In genomic region chr1:8571200-8571984, GRCh38 we compare ENCODE assay signal across 10 cellular contexts.
DNase-seq lines count a peak whose midpoint lies in the region; ATAC-seq and TF ChIP-seq lines count a peak whose summit lies in the region.
"Had no signal": no experiment of that assay in that cellular context is flagged by ENCODE, and none has a peak within 500 bp of the region (broad histone marks: within the 10 kb centered on the region; RNA-seq: fewer than 3 reads in every experiment).

No MANE protein-coding gene starts in this region.

- peak; percentile 10 for TF ChIP-seq CTCF in activated CD8-positive, alpha-beta T cell treated with anti-CD3 and anti-CD28 coated beads for 36 hours (IDR thresholded peaks at IDR 0.05)
- TF ChIP-seq CTCF in astrocyte of the cerebellum (IDR thresholded peaks at IDR 0.05; ENCODE audit: low read depth, low read length, missing control alignments) (peak; percentile 54), uterus (IDR thresholded peaks at IDR 0.05) (peak; percentile 49 to 68 (median 60))

- ATAC-seq in activated CD8-positive, alpha-beta T cell treated with anti-CD3 and anti-CD28 coated beads for 36 hours = no peak
- ATAC-seq in activated CD8-positive, alpha-beta T cell treated with anti-CD3 and anti-CD28 coated beads, Interleukin-2, amount 10 ng/mL, durations not matched to agents 7 days and 5 days = no peak
- ATAC-seq in HG02571 (IDR thresholded peaks at IDR 0.05; ENCODE audit: unreplicated experiment) = no peak
- ATAC-seq in HG02970 (IDR thresholded peaks at IDR 0.05; ENCODE audit: low FRiP score, unreplicated experiment) = no peak

- in situ Hi-C loops in astrocyte of the cerebellum (cut with HindIII; ENCODE audit: low sequenced_read_pairs) = no loop called here

- no peak overlapping the region for H3K4me3 Mint-ChIP-seq in activated CD8-positive, alpha-beta T cell treated with anti-CD3 and anti-CD28 coated beads for 36 hours
- no peak overlapping the region for H3K4me3 Mint-ChIP-seq in activated CD8-positive, alpha-beta T cell treated with anti-CD3 and anti-CD28 coated beads, Interleukin-2, amount 10 ng/mL, durations not matched to agents 7 days and 5 days

- H3K4me1 Mint-ChIP-seq in activated CD8-positive, alpha-beta T cell treated with anti-CD3 and anti-CD28 coated beads for 36 hours (ENCODE audit: low read depth) = peaks cover 5% of the 10 kb centered on the region
- no peaks in the 10 kb centered on the region for H3K4me1 Mint-ChIP-seq in activated CD8-positive, alpha-beta T cell treated with anti-CD3 and anti-CD28 coated beads, Interleukin-2, amount 10 ng/mL, durations not matched to agents 7 days and 5 days (ENCODE audit: low read depth)

- H3K9me3 Mint-ChIP-seq in activated CD8-positive, alpha-beta T cell treated with anti-CD3 and anti-CD28 coated beads for 36 hours = no peaks in the 10 kb centered on the region
- H3K9me3 Mint-ChIP-seq in activated CD8-positive, alpha-beta T cell treated with anti-CD3 and anti-CD28 coated beads, Interleukin-2, amount 10 ng/mL, durations not matched to agents 7 days and 5 days (ENCODE audit: insufficient read depth) = no peaks in the 10 kb centered on the region

- H3K27ac ChIP-seq in uterus = peak overlapping the region; percentile 57 to 82
- H3K27ac ChIP-seq: HL-60 had no signal

- intact Hi-C loops in activated CD8-positive, alpha-beta T cell treated with anti-CD3 and anti-CD28 coated beads for 36 hours (cut with micrococcal nuclease) = no loop called here
- intact Hi-C loops in uterus (cut with DNase I; ENCODE audit: low total_unique reads) = no loop called here

- no peak for TF ChIP-seq POLR2A in uterus (IDR thresholded peaks at IDR 0.05)

- peaks cover 0 to 5% of the 10 kb centered on the region in 2 donors for H3K4me1 ChIP-seq in uterus

- H3K4me3 ChIP-seq in astrocyte of the cerebellum (ENCODE audit: low read depth, low read length) (no peak overlapping the region), uterus (no peak overlapping the region)

- POLR2A ChIA-PET in activated CD8-positive, alpha-beta T cell treated with anti-CD3 and anti-CD28 coated beads for 36 hours (lab: Charles Lee) = interaction anchor here (2.2 kb wide), 1 partner anchor 132 kb away, joined by 5 read pairs; no protein-coding TSS in a partner anchor
- POLR2A ChIA-PET in activated CD8-positive, alpha-beta T cell treated with anti-CD3 and anti-CD28 coated beads, Interleukin-2, amount 10 ng/mL, durations not matched to agents 7 days and 5 days (lab: Charles Lee) = no interaction called here

- DNase-seq in activated CD8-positive, alpha-beta T cell treated with anti-CD3 and anti-CD28 coated beads for 36 hours = no peak
- DNase-seq in activated CD8-positive, alpha-beta T cell treated with anti-CD3 and anti-CD28 coated beads, Interleukin-2, amount 10 ng/mL, durations not matched to agents 7 days and 5 days = no peak
- DNase-seq in astrocyte of the cerebellum (ENCODE audit: low read depth) (peak; percentile 29), kidney glomerular epithelial cell (lab: John Stamatoyannopoulos, UW) (peak; percentile 19), uterus (peak in 1 of 2 donors; percentile 50), germinal center (ENCODE audit: low spot score) (no peak)
- DNase-seq: stimulated activated CD4-positive, alpha-beta T cell treated with anti-CD3 and anti-CD28 coated beads, Interleukin-4, amount 100 ng/mL, for 1 hour had no signal

- CTCF ChIA-PET in activated CD8-positive, alpha-beta T cell treated with anti-CD3 and anti-CD28 coated beads for 36 hours (lab: Charles Lee) = interaction anchor here (0.9 to 3.5 kb wide), 11 partner anchors 8 to 277 kb away, joined by 3 to 32 read pairs (median 4); no protein-coding TSS in a partner anchor
- CTCF ChIA-PET in activated CD8-positive, alpha-beta T cell treated with anti-CD3 and anti-CD28 coated beads, Interleukin-2, amount 10 ng/mL, durations not matched to agents 7 days and 5 days (lab: Charles Lee) = interaction anchor here (0.7 to 4.9 kb wide), 14 partner anchors 8 to 279 kb away, joined by 3 to 24 read pairs (median 4); no protein-coding TSS in a partner anchor

- no peak overlapping the region for H3K27ac Mint-ChIP-seq in activated CD8-positive, alpha-beta T cell treated with anti-CD3 and anti-CD28 coated beads for 36 hours
- H3K27ac Mint-ChIP-seq in activated CD8-positive, alpha-beta T cell treated with anti-CD3 and anti-CD28 coated beads, Interleukin-2, amount 10 ng/mL, durations not matched to agents 7 days and 5 days = no peak overlapping the region

- no peaks in the 10 kb centered on the region for H3K36me3 Mint-ChIP-seq in activated CD8-positive, alpha-beta T cell treated with anti-CD3 and anti-CD28 coated beads for 36 hours (ENCODE audit: low read depth)
- H3K36me3 Mint-ChIP-seq in activated CD8-positive, alpha-beta T cell treated with anti-CD3 and anti-CD28 coated beads, Interleukin-2, amount 10 ng/mL, durations not matched to agents 7 days and 5 days (ENCODE audit: low read depth) = peaks cover 2% of the 10 kb centered on the region

- no peaks in the 10 kb centered on the region for H3K9me3 ChIP-seq in uterus

- H3K27me3 Mint-ChIP-seq in activated CD8-positive, alpha-beta T cell treated with anti-CD3 and anti-CD28 coated beads for 36 hours = no peaks in the 10 kb centered on the region
- H3K27me3 Mint-ChIP-seq in activated CD8-positive, alpha-beta T cell treated with anti-CD3 and anti-CD28 coated beads, Interleukin-2, amount 10 ng/mL, durations not matched to agents 7 days and 5 days (ENCODE audit: low read depth) = no peaks in the 10 kb centered on the region

- H3K27me3 ChIP-seq in uterus = no peaks in the 10 kb centered on the region

- no peaks in the 10 kb centered on the region for H3K36me3 ChIP-seq in uterus

Comparison
In these comparisons a context has a peak if more than half of its experiments do, and no peak if none do; other contexts are left out.
1. DNase-seq: peak in astrocyte of the cerebellum (single experiment) and kidney glomerular epithelial cell (single experiment); none in activated CD8-positive, alpha-beta T cell treated with anti-CD3 and anti-CD28 coated beads for 36 hours (single experiment), activated CD8-positive, alpha-beta T cell treated with anti-CD3 and anti-CD28 coated beads, Interleukin-2, amount 10 ng/mL, durations not matched to agents 7 days and 5 days (single experiment) and germinal center (single experiment).
2. Peak in every context shown above with its lines, with median percentiles within 50 percentile points of each other: CTCF ChIP-seq.